10 cellular contexts compared by ENCODE assay signal in genomic region chr5:76084496-76085285, GRCh38.
DNase-seq lines count a peak whose midpoint lies in the region.
"Had no signal": no experiment of that assay in that cellular context is flagged by ENCODE, and none has a peak within 500 bp of the region (broad histone marks: within the 10 kb centered on the region; RNA-seq: fewer than 3 reads in every experiment).

No MANE protein-coding gene starts in this region.

- peak overlapping the region; percentile 59 for H3K9ac ChIP-seq in SK-N-MC (ENCODE audit: insufficient read length)

- H3K9me3 ChIP-seq in SK-N-MC (ENCODE audit: low read depth, low read length) = no peaks in the 10 kb centered on the region

- peak; percentile 25 for DNase-seq in NCI-H146 (lab: John Stamatoyannopoulos, UW)
- DNase-seq in NCI-H146 treated with DMSO at 0.1 percent for 48 hours (lab: John Stamatoyannopoulos, UW; ENCODE audit: unreplicated experiment) = no peak
- no peak for DNase-seq in SK-N-MC (ENCODE audit: low read depth, low spot score)
- DNase-seq in ecto neural progenitor cell (ENCODE audit: low spot score) = peak; percentile 82
- peak; percentile 56 for DNase-seq in retina
- no peak for DNase-seq in NOMO-1 treated with dmso at 0.1 percent for 144 hours (lab: John Stamatoyannopoulos, UW; ENCODE audit: unreplicated experiment)
- DNase-seq in DMS153 (lab: John Stamatoyannopoulos, UW) = no peak
- DNase-seq in NCI-H1092 (lab: John Stamatoyannopoulos, UW) = no peak
- DNase-seq: NCI-H1092 treated with DMSO at 0.1 percent for 48 hours had no signal

- peak overlapping the region; percentile 35; the same call in 1 of the 2 replicates for H3K27ac ChIP-seq in SK-N-MC
- H3K27ac ChIP-seq: skin epidermis had no signal

- H3K36me3 ChIP-seq in SK-N-MC (ENCODE audit: insufficient read depth, low read length) = no peaks in the 10 kb centered on the region

- peak overlapping the region; percentile 90 for H3K4me3 ChIP-seq in SK-N-MC

Comparison
In these comparisons a context has a peak if more than half of its experiments do, and no peak if none do; other contexts are left out.
1. DNase-seq: peak in NCI-H146 (single experiment), ecto neural progenitor cell (single experiment) and retina (single experiment); none in NCI-H146 treated with DMSO at 0.1 percent for 48 hours (single experiment), SK-N-MC (single experiment), NOMO-1 treated with dmso at 0.1 percent for 144 hours (single experiment), DMS153 (single experiment) and NCI-H1092 (single experiment).